Comparison of ENCODE assay signal across 16 cellular contexts in genomic region chr10:98223874-98224273, GRCh38. TPM values are rescaled to one million over a fixed set of nuclear protein-coding genes. Genes with fewer than 3 reads are reported as not detected.
DNase-seq lines count a peak whose midpoint lies in the region; ATAC-seq and TF ChIP-seq lines count a peak whose summit lies in the region.
"Had no signal": no experiment of that assay in that cellular context is flagged by ENCODE, and none has a peak within 500 bp of the region (broad histone marks: within the 10 kb centered on the region; RNA-seq: fewer than 3 reads in every experiment).

No MANE protein-coding gene starts in this region.

- H4K91ac ChIP-seq in IMR-90 (ENCODE audit: insufficient read depth, low read depth, low read length) (no peak overlapping the region), trophoblast cell (ENCODE audit: low read depth, low read length) (no peak overlapping the region)

- H4K20me1 ChIP-seq in GM23338 (replicated peaks; ENCODE audit: insufficient read depth): 0 out of 2 replicates have a peak, but pooled peaks cover 2% of the 10 kb centered on the region
- H4K20me1 ChIP-seq in IMR-90 (ENCODE audit: insufficient read depth, low read length): peaks cover 14% of the 10 kb centered on the region

- H2AK9ac ChIP-seq in IMR-90 (replicated peaks; ENCODE audit: low read depth, low read length, poor library complexity): peak overlapping the region; percentile 26

- H3K27me3 ChIP-seq in GM23338 (ENCODE audit: insufficient read depth) (no peaks in the 10 kb centered on the region), IMR-90 (ENCODE audit: control insufficient read depth, insufficient read depth, low read length) (no peaks in the 10 kb centered on the region), trophoblast cell (ENCODE audit: insufficient read depth, low read length) (no peaks in the 10 kb centered on the region), thyroid gland (no peaks in the 10 kb centered on the region)
- H3K27me3 ChIP-seq: BE2C had no signal

- H2AK5ac ChIP-seq in IMR-90 (ENCODE audit: low read depth, low read length): no peak overlapping the region; the same call in 1 of the 2 replicates
- no peak overlapping the region for H2AK5ac ChIP-seq in trophoblast cell (ENCODE audit: low read length)

- H3K4ac ChIP-seq in IMR-90 (ENCODE audit: low read depth, low read length) (0 out of 2 replicates have a peak overlapping the region, but pooled peaks have one; percentile 43), trophoblast cell (ENCODE audit: low read depth, low read length) (no peak overlapping the region)

- DNase-seq in GM23338 (ENCODE audit: low spot score) (peak; percentile 3), IMR-90 (no peak), glutamatergic neuron (no peak), trophoblast cell (no peak), NCI-H748 (lab: John Stamatoyannopoulos, UW; ENCODE audit: unreplicated experiment) (no peak), NCI-H1694 treated with DMSO at 0.1 percent for 48 hours (lab: John Stamatoyannopoulos, UW) (no peak), EL (no peak), thyroid gland (no peak)
- DNase-seq: BE2C; CD4-positive, alpha-beta memory T cell; COR-L47; DMS153; DMS79 treated with DMSO at 0.1 percent for 48 hours; GF-D8 had no signal

- H2AFZ ChIP-seq in GM23338 (no peak overlapping the region), IMR-90 (replicated peaks; ENCODE audit: low read length, poor library complexity) (peak overlapping the region; percentile 8), trophoblast cell (ENCODE audit: insufficient read depth, low read length, poor library complexity) (no peak overlapping the region)

- H3K9me3 ChIP-seq in IMR-90 (ENCODE audit: control insufficient read depth, insufficient read depth, low read length): no peaks in the 10 kb centered on the region
- H3K9me3 ChIP-seq in trophoblast cell (ENCODE audit: insufficient read depth, low read depth, low read length): peaks cover 2% of the 10 kb centered on the region
- no peaks in the 10 kb centered on the region for H3K9me3 ChIP-seq in thyroid gland
- H3K9me3 ChIP-seq: BE2C had no signal

- H3K9ac ChIP-seq in IMR-90 (ENCODE audit: low read depth, low read length) (no peak overlapping the region), trophoblast cell (ENCODE audit: low read length) (no peak overlapping the region)

- H3K36me3 Mint-ChIP-seq in GM23338 (ENCODE audit: low read depth) (peaks cover 9% of the 10 kb centered on the region; the same call in 2 of the 3 replicates), glutamatergic neuron (ENCODE audit: unreplicated experiment) (peaks cover 11% of the 10 kb centered on the region)

- POLR2A ChIA-PET in IMR-90 (lab: Charles Lee; ENCODE audit: unreplicated experiment): no interaction called here

- TF ChIP-seq POLR2A in IMR-90 (IDR thresholded peaks at IDR 0.05; ENCODE audit: low read depth, low read length): no peak
- no peak for TF ChIP-seq POLR2A in thyroid gland (IDR thresholded peaks at IDR 0.05)

- no peak overlapping the region for H2BK15ac ChIP-seq in IMR-90 (ENCODE audit: low read depth, low read length)

- H3K27me3 Mint-ChIP-seq in GM23338 (ENCODE audit: insufficient read depth, low read depth, poor library complexity) (peaks cover 2% of the 10 kb centered on the region), glutamatergic neuron (ENCODE audit: unreplicated experiment) (no peaks in the 10 kb centered on the region)
- H3K27me3 Mint-ChIP-seq: CD4-positive, alpha-beta memory T cell; IgD-negative memory B cell had no signal

- no peak overlapping the region for H4K12ac ChIP-seq in trophoblast cell (ENCODE audit: low read depth, low read length)

- no peaks in the 10 kb centered on the region for H3F3A ChIP-seq in GM23338 (replicated peaks; ENCODE audit: low read depth)

- no peak overlapping the region for H3K4me2 ChIP-seq in GM23338
- no peak overlapping the region for H3K4me2 ChIP-seq in IMR-90 (ENCODE audit: low read depth, low read length)
- no peak overlapping the region for H3K4me2 ChIP-seq in trophoblast cell (ENCODE audit: low read length)

- no peak overlapping the region for H2BK12ac ChIP-seq in trophoblast cell (ENCODE audit: low read length)

- 0 out of 2 replicates have a peak overlapping the region, but pooled peaks have one; percentile 36 for H2BK20ac ChIP-seq in IMR-90 (ENCODE audit: low read depth, low read length)

- H3K79me1 ChIP-seq in IMR-90 (ENCODE audit: low read depth in 1 of 2, low read length in 2 of 2) (peaks cover 13 to 21% of the 10 kb centered on the region in 2 experiments), trophoblast cell (ENCODE audit: low read length) (no peaks in the 10 kb centered on the region)

- no peak overlapping the region for H3K56ac ChIP-seq in IMR-90 (ENCODE audit: extremely low read depth, insufficient read depth, low read length)

- TF ChIP-seq RAD21 in IMR-90 (IDR thresholded peaks at IDR 0.05; ENCODE audit: low read length): no peak

- WGBS in IMR-90 (ENCODE audit: extremely low coverage in 2 of 2, insufficient read length in 1 of 2), 2 experiments: 92% methylated on average over 3 of the region's 6 CpGs; no CpG with 5 or more reads in 1 of the 2 experiments
- WGBS in trophoblast cell (ENCODE audit: extremely low coverage, insufficient coverage, insufficient read length): no CpG with 5 or more reads among the region's 6 CpGs
- WGBS in thyroid gland, 2 donors: 95 to 96% methylated on average over 6 of the region's 6 CpGs

- H3K36me3 ChIP-seq in GM23338 (ENCODE audit: insufficient read depth): no peaks in the 10 kb centered on the region
- H3K36me3 ChIP-seq in IMR-90 (ENCODE audit: control insufficient read depth, insufficient read depth, low read length): peaks cover under 1% of the 10 kb centered on the region; the same call in 1 of the 2 replicates
- no peaks in the 10 kb centered on the region for H3K36me3 ChIP-seq in trophoblast cell (ENCODE audit: control insufficient read depth in 1 of 2, insufficient read depth in 2 of 2, low read length in 2 of 2)
- H3K36me3 ChIP-seq in thyroid gland: no peaks in the 10 kb centered on the region
- H3K36me3 ChIP-seq: BE2C had no signal

- H3K27ac Mint-ChIP-seq in GM23338: no peak overlapping the region; the same call in 1 of the 2 replicates
- H3K27ac Mint-ChIP-seq in glutamatergic neuron (ENCODE audit: unreplicated experiment): peak overlapping the region; percentile 6
- H3K27ac Mint-ChIP-seq: IgD-negative memory B cell had no signal

- H3K79me2 ChIP-seq in GM23338 (replicated peaks; ENCODE audit: insufficient read depth) (peaks cover 35% of the 10 kb centered on the region), trophoblast cell (ENCODE audit: control insufficient read depth, insufficient read depth, low read length, poor library complexity) (no peaks in the 10 kb centered on the region)

- H2BK120ac ChIP-seq in IMR-90 (ENCODE audit: low read depth, low read length): no peak overlapping the region; the same call in 1 of the 2 replicates
- no peak overlapping the region for H2BK120ac ChIP-seq in trophoblast cell (ENCODE audit: insufficient read depth, low read length, poor library complexity)

- ATAC-seq in GM23338: peak; percentile 81
- no peak for ATAC-seq in IMR-90 (ENCODE audit: low read depth)

- H3K4me3 Mint-ChIP-seq in GM23338 (no peak overlapping the region), glutamatergic neuron (ENCODE audit: unreplicated experiment) (no peak overlapping the region)
- H3K4me3 Mint-ChIP-seq: IgD-negative memory B cell had no signal

- peak overlapping the region; percentile 38 for H2BK5ac ChIP-seq in IMR-90 (ENCODE audit: low read depth, low read length, poor library complexity, severe bottlenecking)
- H2BK5ac ChIP-seq in trophoblast cell (ENCODE audit: low read depth, low read length, poor library complexity): no peak overlapping the region

- no peak overlapping the region for H3K27ac ChIP-seq in GM23338 (ENCODE audit: low read depth)
- H3K27ac ChIP-seq in IMR-90 (ENCODE audit: insufficient read depth, low read length): no peak overlapping the region
- H3K27ac ChIP-seq in trophoblast cell (ENCODE audit: low read depth, low read length): no peak overlapping the region
- no peak overlapping the region for H3K27ac ChIP-seq in thyroid gland
- H3K27ac ChIP-seq: C4-2B had no signal

- dilution Hi-C loops in IMR-90 (cut with HindIII; ENCODE audit: low sequenced_read_pairs, unreplicated experiment): no loop called here

- no peak overlapping the region for H3K23ac ChIP-seq in IMR-90 (ENCODE audit: low read depth, low read length)
- no peak overlapping the region for H3K23ac ChIP-seq in trophoblast cell (ENCODE audit: low read length)

- H3K4me1 ChIP-seq in GM23338 (ENCODE audit: insufficient read depth) (no peaks in the 10 kb centered on the region), IMR-90 (ENCODE audit: control insufficient read depth, insufficient read depth, low read length) (peaks cover 10% of the 10 kb centered on the region), trophoblast cell (ENCODE audit: control insufficient read depth in 1 of 2, insufficient read depth in 2 of 2, low read length in 2 of 2) (no peaks in the 10 kb centered on the region), thyroid gland (peaks cover 0 to 6% of the 10 kb centered on the region in 2 donors)
- H3K4me1 ChIP-seq: BE2C had no signal

- H3K9me3 Mint-ChIP-seq in GM23338 (peaks cover 12% of the 10 kb centered on the region; the same call in 2 of the 3 replicates), glutamatergic neuron (ENCODE audit: unreplicated experiment) (peaks cover 2% of the 10 kb centered on the region)

- H3K18ac ChIP-seq in IMR-90 (ENCODE audit: low read depth, low read length) (no peak overlapping the region), trophoblast cell (ENCODE audit: low read length) (peak overlapping the region; percentile 65)

- BruUV-seq in IMR-90 (replicated peaks; lab: Mats Ljungman, UMichigan): no TSS peak

- no peak for TF ChIP-seq CTCF in GM23338 (conservative IDR thresholded peaks at IDR 0.05; ENCODE audit: low read depth in 2 of 2)
- TF ChIP-seq CTCF in IMR-90 (conservative IDR thresholded peaks at IDR 0.05; ENCODE audit: low read depth, low read length): no peak
- no peak for TF ChIP-seq CTCF in glutamatergic neuron (IDR thresholded peaks at IDR 0.05; ENCODE audit: partially characterized antibody, unreplicated experiment)
- TF ChIP-seq CTCF in thyroid gland (IDR thresholded peaks at IDR 0.05): no peak

- H4K8ac ChIP-seq in IMR-90 (ENCODE audit: low read depth in 2 of 2, low read length in 2 of 2) (no peak overlapping the region), trophoblast cell (ENCODE audit: low read depth, low read length) (no peak overlapping the region)

- peak overlapping the region; percentile 30; the same call in 1 of the 2 replicates for H3K14ac ChIP-seq in IMR-90 (replicated peaks; ENCODE audit: low read depth, low read length)
- no peak overlapping the region for H3K14ac ChIP-seq in trophoblast cell (ENCODE audit: low read length)

- H3K9me1 ChIP-seq in IMR-90 (ENCODE audit: insufficient read depth, low read length): peaks cover 7% of the 10 kb centered on the region

- no peak overlapping the region for H4K5ac ChIP-seq in IMR-90 (ENCODE audit: low read depth, low read length)

- in situ Hi-C loops in IMR-90 (cut with MboI; ENCODE audit: low sequenced_read_pairs): no loop called here

- CTCF ChIA-PET in IMR-90 (lab: Yijun Ruan, JAX): no interaction called here

- no peaks in the 10 kb centered on the region for H3K9me2 ChIP-seq in GM23338 (ENCODE audit: insufficient read depth)

- H3K4me3 ChIP-seq in GM23338: no peak overlapping the region
- H3K4me3 ChIP-seq in IMR-90 (ENCODE audit: insufficient read depth, low read depth, low read length): no peak overlapping the region
- no peak overlapping the region for H3K4me3 ChIP-seq in trophoblast cell (ENCODE audit: low read depth, low read length)
- no peak overlapping the region for H3K4me3 ChIP-seq in thyroid gland (replicated peaks in 1 of 3)

- H3K4me1 Mint-ChIP-seq in GM23338 (peaks cover 8% of the 10 kb centered on the region; the same call in 2 of the 3 replicates), glutamatergic neuron (ENCODE audit: low read depth, unreplicated experiment) (peaks cover 6% of the 10 kb centered on the region)

- intact Hi-C loops in IMR-90 (cut with micrococcal nuclease): no loop called here
- intact Hi-C loops in thyroid gland (cut with DNase I): no loop called here

RNA-seq across cellular contexts. Expression of gene LOXL4, which starts 44.1 kb away (rescaled TPM):
- 0.23 and 0.38 TPM in 2 replicates for total RNA-seq in GM23338 (2014; rRNA removed; shearing (Covaris generic))
- 0.16 and 0.21 TPM in 2 replicates for polyA plus RNA-seq in GM23338 (2016; fragmentation: Nextera tagmentation; extraction: Ambion mirVana)
- 17.5 and 20.8 TPM in 2 replicates for total RNA-seq in IMR-90 (2012; rRNA removed)
- 24.9 and 26.7 TPM in 2 replicates for polyA plus RNA-seq in IMR-90 (2012; rRNA removed)
- polyA plus RNA-seq in IMR-90 (2012; cell fraction: cytosol; rRNA removed): 26.8 and 38.4 TPM in 2 replicates
- polyA plus RNA-seq in IMR-90 (2012; cell fraction: nucleus; rRNA removed; ENCODE audit: low replicate concordance): 30.8 and 37.2 TPM in 2 replicates
- 6.1 TPM for total RNA-seq in glutamatergic neuron (ENCODE audit: unreplicated experiment)
- 0.23 and 0.36 TPM in 2 replicates for polyA plus RNA-seq in trophoblast cell (2013)
- total RNA-seq in thyroid gland: 10 to 100 TPM; 11.9 to 20.5 (median 15.3) TPM
- total RNA-seq: CD4-positive, alpha-beta memory T cell had no signal
